8 cellular contexts compared by ENCODE assay signal in the genomic region with DNA sequence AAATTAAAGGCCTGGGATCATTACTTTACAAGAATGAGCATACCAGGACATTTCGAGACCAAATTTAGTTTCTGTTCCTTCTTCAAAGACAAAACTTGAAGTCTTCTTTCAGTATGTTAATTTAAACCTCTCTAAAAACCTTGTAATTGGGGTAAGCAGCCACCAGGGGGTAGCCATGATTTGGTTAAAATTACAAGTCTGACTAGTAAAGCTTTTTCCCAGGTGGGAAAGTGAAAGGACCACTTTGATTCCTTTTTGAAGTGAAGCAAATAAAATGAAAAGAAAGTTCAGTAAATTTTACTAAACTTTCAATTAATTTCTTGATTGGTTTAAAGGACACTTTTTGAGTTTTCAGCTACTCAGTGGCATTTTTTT.
DNase-seq lines count a peak whose midpoint lies in the region; ATAC-seq and TF ChIP-seq lines count a peak whose summit lies in the region.

No MANE protein-coding gene starts in this region.

- H3K36me3 Mint-ChIP-seq in memory B cell, result peaks cover 1% of the 10 kb centered on the region

- H3K27ac Mint-ChIP-seq in memory B cell, result peak overlapping the region; percentile 67

- H3K27me3 ChIP-seq in DND-41 (ENCODE audit: insufficient read depth, low read length, poor library complexity) (no peaks in the 10 kb centered on the region), RWPE2 (ENCODE audit: insufficient read depth, poor library complexity, severe bottlenecking) (no peaks in the 10 kb centered on the region)

- peak; percentile 24 for TF ChIP-seq CTCF in DND-41 (IDR thresholded peaks at IDR 0.05; ENCODE audit: borderline replicate concordance, extremely low read depth, low read length, poor library complexity, severe bottlenecking)
- peak; percentile 35 for TF ChIP-seq CTCF in RWPE2 (IDR thresholded peaks at IDR 0.05; ENCODE audit: poor library complexity, severe bottlenecking)

- H3K9me3 ChIP-seq in DND-41 (ENCODE audit: insufficient read depth, low read length, severe bottlenecking), result no peaks in the 10 kb centered on the region
- H3K9me3 ChIP-seq in RWPE2 (ENCODE audit: severe bottlenecking), result no peaks in the 10 kb centered on the region

- H2AFZ ChIP-seq in DND-41 (ENCODE audit: low read depth, low read length), result no peak overlapping the region

- H3K4me1 Mint-ChIP-seq in memory B cell, result peaks cover 9% of the 10 kb centered on the region

- no peaks in the 10 kb centered on the region for H3K4me1 ChIP-seq in DND-41 (ENCODE audit: insufficient read depth, low read length)
- H3K4me1 ChIP-seq in RWPE2 (ENCODE audit: insufficient read depth, poor library complexity, severe bottlenecking), result no peaks in the 10 kb centered on the region

- H3K79me2 ChIP-seq in DND-41 (ENCODE audit: insufficient read depth, low read length), result no peaks in the 10 kb centered on the region

- H3K36me3 ChIP-seq in DND-41 (ENCODE audit: insufficient read depth, low read length), result no peaks in the 10 kb centered on the region
- H3K36me3 ChIP-seq in RWPE2 (ENCODE audit: low read depth), result no peaks in the 10 kb centered on the region

- no peak overlapping the region for H3K9ac ChIP-seq in DND-41 (ENCODE audit: low read depth, low read length)

- H3K4me3 ChIP-seq in DND-41 (ENCODE audit: low read depth in 1 of 2, low read length in 2 of 2) (no peak overlapping the region), RWPE2 (ENCODE audit: severe bottlenecking) (no peak overlapping the region)

- no peak overlapping the region for H3K4me3 Mint-ChIP-seq in memory B cell

- no peaks in the 10 kb centered on the region for H4K20me1 ChIP-seq in DND-41 (ENCODE audit: insufficient read depth, low read length)

- DNase-seq in DND-41, result no peak
- DNase-seq in RWPE2 (ENCODE audit: low spot score), result no peak
- DNase-seq in memory B cell (ENCODE audit: low spot score in 2 of 2), result peak in 1 of 2 donors; percentile 13
- DNase-seq in C1 segment of cervical spinal cord (lab: John Stamatoyannopoulos, UW), result no peak
- DNase-seq in stimulated activated CD4-positive, alpha-beta T cell treated with anti-CD3 and anti-CD28 coated beads, Interleukin-1b, Interleukin-23, amount 100 ng/mL, for 48 hours, result no peak
- no peak for DNase-seq in activated effector memory CD4-positive, alpha-beta T cell treated with Interleukin-2 at 50 U/mL for 16 hours

- no peaks in the 10 kb centered on the region for H3K27me3 Mint-ChIP-seq in memory B cell

- no peaks in the 10 kb centered on the region for H3K9me3 Mint-ChIP-seq in memory B cell

- H3K27ac ChIP-seq in DND-41 (ENCODE audit: low read length) (no peak overlapping the region), RWPE2 (ENCODE audit: poor library complexity, severe bottlenecking) (no peak overlapping the region)

- no peak for ATAC-seq in DND-41 (ENCODE audit: insufficient read depth, low read depth)
- ATAC-seq in GM19043 (IDR thresholded peaks at IDR 0.05; ENCODE audit: low read depth, unreplicated experiment), result peak; percentile 93
- peak; percentile 69 for ATAC-seq in HG03097 (IDR thresholded peaks at IDR 0.05; ENCODE audit: low FRiP score, unreplicated experiment)
- ATAC-seq in RWPE2 (ENCODE audit: low read depth), result no peak
- ATAC-seq in memory B cell (ENCODE audit: low read depth), result peak; percentile 74

- no peak overlapping the region for H3K4me2 ChIP-seq in DND-41 (ENCODE audit: insufficient read depth, low read length)

Comparison
In these comparisons a context has a peak if more than half of its experiments do, and no peak if none do; other contexts are left out.
1. ATAC-seq: peak in GM19043 (single experiment), HG03097 (single experiment) and memory B cell (single experiment); none in DND-41 (single experiment) and RWPE2 (single experiment).